Comparison of ENCODE assay signal across 21 cellular contexts in the genomic region with DNA sequence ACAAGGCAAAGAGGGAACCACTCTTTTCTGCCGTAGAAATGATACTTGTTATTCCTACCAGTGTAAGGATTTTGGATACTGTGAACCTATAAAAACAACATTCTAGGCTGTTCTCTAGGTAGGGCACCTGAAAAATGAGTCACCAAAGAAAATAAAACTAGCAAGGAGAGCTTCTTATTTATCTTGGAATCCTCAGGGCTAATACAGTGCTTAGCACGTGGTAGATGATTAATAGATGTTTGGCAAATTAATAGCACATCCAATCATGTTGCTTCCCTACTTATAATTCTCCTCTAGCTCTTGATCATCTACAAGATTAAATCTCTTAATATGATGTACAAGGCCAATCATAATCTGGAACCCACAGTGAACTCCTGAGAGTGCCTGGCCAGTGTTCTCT.
A peak's percentile ranks its signal among the peaks of the same experiment; 100 is the strongest.
DNase-seq lines count a peak whose midpoint lies in the region; ATAC-seq and TF ChIP-seq lines count a peak whose summit lies in the region.
"Had no signal": no experiment of that assay in that cellular context is flagged by ENCODE, and none has a peak within 500 bp of the region (broad histone marks: within the 10 kb centered on the region; RNA-seq: fewer than 3 reads in every experiment).

No MANE protein-coding gene starts in this region.

- H3K4me1 ChIP-seq in CD4-positive, CD25-positive, alpha-beta regulatory T cell (ENCODE audit: control insufficient read depth, insufficient read depth, low read length, poor library complexity, severe bottlenecking): peaks cover 64% of the 10 kb centered on the region
- H3K4me1 ChIP-seq in body of pancreas (peaks cover 51% of the 10 kb centered on the region), left lung (peaks cover 0 to 46% of the 10 kb centered on the region in 2 donors), colonic mucosa (no peaks in the 10 kb centered on the region)

- peaks cover 3% of the 10 kb centered on the region for H3K36me3 ChIP-seq in CD4-positive, CD25-positive, alpha-beta regulatory T cell (ENCODE audit: control insufficient read depth, insufficient read depth, low read length)
- no peaks in the 10 kb centered on the region for H3K36me3 ChIP-seq in body of pancreas (replicated peaks in 1 of 2; ENCODE audit: insufficient read depth in 1 of 2, low read depth in 2 of 2)
- no peaks in the 10 kb centered on the region for H3K36me3 ChIP-seq in left lung
- H3K36me3 ChIP-seq in colonic mucosa: no peaks in the 10 kb centered on the region

- peaks cover 16% of the 10 kb centered on the region for H3K36me3 Mint-ChIP-seq in CD4-positive, CD25-positive, alpha-beta regulatory T cell
- H3K36me3 Mint-ChIP-seq: stimulated activated naive B cell treated with anti-CD40 and anti-IgM and Interleukin-4, amounts not matched to agents 10 μg/mL and 1 μg/mL and 100 μg/mL, for 72 hours had no signal

- no peaks in the 10 kb centered on the region for H3K9me3 ChIP-seq in CD4-positive, CD25-positive, alpha-beta regulatory T cell (ENCODE audit: control insufficient read depth in 2 of 2, low read length in 2 of 2)
- H3K9me3 ChIP-seq in body of pancreas (no peaks in the 10 kb centered on the region), left lung (no peaks in the 10 kb centered on the region), colonic mucosa (no peaks in the 10 kb centered on the region)
- H3K9me3 ChIP-seq: SK-N-SH had no signal

- 7 to 15% methylated on average over 2 of the region's 2 CpGs for WGBS in body of pancreas, 2 donors

- TF ChIP-seq CTCF in body of pancreas (IDR thresholded peaks at IDR 0.05) (no peak), left lung (IDR thresholded peaks at IDR 0.05) (no peak), colonic mucosa (IDR thresholded peaks at IDR 0.05) (no peak)

- H3K4me1 Mint-ChIP-seq in CD4-positive, CD25-positive, alpha-beta regulatory T cell: peaks cover 48 to 90% (median 73%) of the 10 kb centered on the region in 4 donors

- no peak overlapping the region for H3K9ac ChIP-seq in colonic mucosa (ENCODE audit: low read depth in 2 of 2, low read length in 2 of 2)
- H3K9ac ChIP-seq: KMS-11, parathyroid adenoma, SK-N-SH had no signal

- H3K27me3 Mint-ChIP-seq in CD4-positive, CD25-positive, alpha-beta regulatory T cell: no peaks in the 10 kb centered on the region
- H3K27me3 Mint-ChIP-seq: stimulated activated naive B cell treated with anti-CD40 and anti-IgM and Interleukin-4, amounts not matched to agents 10 μg/mL and 1 μg/mL and 100 μg/mL, for 72 hours had no signal

- H3K4me3 Mint-ChIP-seq in CD4-positive, CD25-positive, alpha-beta regulatory T cell: peak overlapping the region in 1 of 4 donors; percentile 31
- H3K4me3 Mint-ChIP-seq: stimulated activated naive B cell treated with anti-CD40 and anti-IgM and Interleukin-4, amounts not matched to agents 10 μg/mL and 1 μg/mL and 100 μg/mL, for 72 hours had no signal

- no peak for ATAC-seq in CD4-positive, CD25-positive, alpha-beta regulatory T cell (ENCODE audit: low read depth in 2 of 2)
- ATAC-seq in body of pancreas: peak; percentile 84
- peak; percentile 46 for ATAC-seq in left lung
- ATAC-seq in GM19035 (IDR thresholded peaks at IDR 0.05; ENCODE audit: unreplicated experiment): no peak
- no peak for ATAC-seq in HG03175 (IDR thresholded peaks at IDR 0.05; ENCODE audit: unreplicated experiment)
- ATAC-seq: left ventricle myocardium superior; stimulated activated naive B cell treated with anti-CD40 and anti-IgM and Interleukin-4, amounts not matched to agents 10 μg/mL and 1 μg/mL and 100 μg/mL, for 72 hours had no signal

- TF ChIP-seq POLR2A in body of pancreas (IDR thresholded peaks at IDR 0.05): no peak

- H3K27ac ChIP-seq in CD4-positive, CD25-positive, alpha-beta regulatory T cell (ENCODE audit: insufficient read depth, low read length, poor library complexity, severe bottlenecking): peak overlapping the region; percentile 57
- H3K27ac ChIP-seq in body of pancreas: peak overlapping the region; percentile 11 to 68 (median 54)
- peak overlapping the region in 1 of 2 donors; percentile 41 for H3K27ac ChIP-seq in left lung
- H3K27ac ChIP-seq in colonic mucosa: no peak overlapping the region
- H3K27ac ChIP-seq: KMS-11, parathyroid adenoma had no signal

- H3K27me3 ChIP-seq in CD4-positive, CD25-positive, alpha-beta regulatory T cell (ENCODE audit: control insufficient read depth, insufficient read depth, low read length): no peaks in the 10 kb centered on the region
- no peaks in the 10 kb centered on the region for H3K27me3 ChIP-seq in body of pancreas
- no peaks in the 10 kb centered on the region for H3K27me3 ChIP-seq in left lung
- H3K27me3 ChIP-seq in colonic mucosa: no peaks in the 10 kb centered on the region

- peak overlapping the region; percentile 13 to 76 (median 70) for H3K27ac Mint-ChIP-seq in CD4-positive, CD25-positive, alpha-beta regulatory T cell
- H3K27ac Mint-ChIP-seq: stimulated activated naive B cell treated with anti-CD40 and anti-IgM and Interleukin-4, amounts not matched to agents 10 μg/mL and 1 μg/mL and 100 μg/mL, for 72 hours had no signal

- H3K4me3 ChIP-seq in CD4-positive, CD25-positive, alpha-beta regulatory T cell (ENCODE audit: low read depth, low read length): no peak overlapping the region
- H3K4me3 ChIP-seq in body of pancreas (no peak overlapping the region), left lung (no peak overlapping the region), colonic mucosa (no peak overlapping the region)
- H3K4me3 ChIP-seq: skin epidermis had no signal

- H3K9me3 Mint-ChIP-seq in CD4-positive, CD25-positive, alpha-beta regulatory T cell: no peaks in the 10 kb centered on the region
- H3K9me3 Mint-ChIP-seq: stimulated activated naive B cell treated with anti-CD40 and anti-IgM and Interleukin-4, amounts not matched to agents 10 μg/mL and 1 μg/mL and 100 μg/mL, for 72 hours had no signal

- no peak for DNase-seq in CD4-positive, CD25-positive, alpha-beta regulatory T cell
- DNase-seq in HT-29 (ENCODE audit: low spot score): peak; percentile 45
- DNase-seq in body of pancreas: no peak
- no peak for DNase-seq in left lung
- no peak for DNase-seq in NCI-H748 treated with DMSO at 0.1 percent for 48 hours (lab: John Stamatoyannopoulos, UW)
- no peak for DNase-seq in colonic mucosa
- DNase-seq: activated CD4-positive, alpha-beta T cell treated with anti-CD3 and anti-CD28 coated beads, Interleukin-2, amount 50 U/mL, for 48 hours; activated effector memory CD4-positive, alpha-beta T cell treated with Interleukin-2 at 50 U/mL for 16 hours; AML-193; dermis blood vessel endothelial cell; hypothalamus; left ventricle myocardium superior; NCI-H1436; NCI-H446; SK-N-SH; stimulated activated naive B cell treated with anti-CD40 and anti-IgM and Interleukin-4, amounts not matched to agents 10 μg/mL and 1 μg/mL and 100 μg/mL, for 72 hours had no signal

- intact Hi-C loops in body of pancreas (cut with DNase I) (no loop called here), left lung (cut with DNase I) (no loop called here), colonic mucosa (cut with DNase I) (no loop called here)

Comparison
In these comparisons a context has a peak if more than half of its experiments do, and no peak if none do; other contexts are left out.
1. ATAC-seq: peak in body of pancreas (single experiment) and left lung (single experiment); none in CD4-positive, CD25-positive, alpha-beta regulatory T cell (0 of 2), GM19035 (single experiment) and HG03175 (single experiment).